ENCODE assay signal across 17 cellular contexts in the genomic region with DNA sequence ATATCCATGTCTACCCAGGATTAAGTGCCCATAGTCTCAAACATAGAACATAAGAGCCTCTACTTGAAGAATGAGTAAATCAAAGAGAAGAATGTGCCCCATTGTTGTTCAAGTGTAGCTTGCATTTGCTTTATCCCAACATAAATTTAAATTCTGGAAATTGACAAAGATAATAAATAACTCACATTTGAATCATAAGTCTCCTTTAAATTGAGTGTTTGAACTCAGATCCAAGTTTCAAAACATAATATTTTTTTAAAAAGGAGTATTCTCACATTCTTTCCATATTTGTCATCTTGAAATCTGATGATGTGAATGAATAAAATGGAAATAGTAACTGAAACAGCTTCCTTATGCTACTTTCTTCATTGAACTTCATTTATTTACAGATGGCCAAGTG.
"Had no signal": no experiment of that assay in that cellular context is flagged by ENCODE, and none has a peak within 500 bp of the region (broad histone marks: within the 10 kb centered on the region; RNA-seq: fewer than 3 reads in every experiment).

No MANE protein-coding gene starts in this region.

- H3K36me3 ChIP-seq: esophagus muscularis mucosa, gastrocnemius medialis, ovary had no signal

- H3K27ac Mint-ChIP-seq: activated CD8-positive, alpha-beta memory T cell treated with anti-CD3 and anti-CD28 coated beads, Interleukin-2, amount 10 ng/mL, durations not matched to agents 7 days and 5 days; activated naive CD8-positive, alpha-beta T cell treated with anti-CD3 and anti-CD28 coated beads, Interleukin-2, amount 10 ng/mL, durations not matched to agents 7 days and 5 days; nephron progenitor cell; stimulated activated naive CD8-positive, alpha-beta T cell treated with anti-CD3 and anti-CD28 coated beads, Interleukin-15, Interleukin-2, amounts not matched to agents 100 ng/mL and 50 ng/mL, for 24 hours had no signal

- H3K9me3 ChIP-seq: esophagus muscularis mucosa, gastrocnemius medialis, ovary had no signal

- H3K4me1 Mint-ChIP-seq: activated CD8-positive, alpha-beta memory T cell treated with anti-CD3 and anti-CD28 coated beads, Interleukin-2, amount 10 ng/mL, durations not matched to agents 7 days and 5 days; activated naive CD8-positive, alpha-beta T cell treated with anti-CD3 and anti-CD28 coated beads, Interleukin-2, amount 10 ng/mL, durations not matched to agents 7 days and 5 days had no signal

- DNase-seq: activated CD4-positive, alpha-beta T cell treated with anti-CD3 and anti-CD28 coated beads, Interleukin-2, amount 50 U/mL, for 48 hours; activated CD4-positive, CD25-positive, alpha-beta regulatory T cell treated with anti-CD3 and anti-CD28 coated beads, Interleukin-2, amount 50 U/mL, for 72 hours; activated CD8-positive, alpha-beta memory T cell treated with anti-CD3 and anti-CD28 coated beads, Interleukin-2, amount 10 ng/mL, durations not matched to agents 7 days and 5 days; activated gamma-delta T cell; activated naive CD8-positive, alpha-beta T cell treated with anti-CD3 and anti-CD28 coated beads, Interleukin-2, amount 10 ng/mL, durations not matched to agents 7 days and 5 days; activated T-cell treated with anti-CD3 and anti-CD28 coated beads, Interleukin-2, amount 50 U/mL, for 48 hours; dorsolateral prefrontal cortex; gastrocnemius medialis; kidney; mesendoderm; nephron progenitor cell; ovary; stimulated activated CD4-positive, alpha-beta T cell treated with anti-CD3 and anti-CD28 coated beads, Interleukin-15, amount 100 ng/mL, for 24 hours; stimulated activated CD4-positive, alpha-beta T cell treated with anti-CD3 and anti-CD28 coated beads, Interleukin-4, amount 100 ng/mL, for 24 hours had no signal

- H3K4me3 ChIP-seq: dorsolateral prefrontal cortex, esophagus muscularis mucosa, gastrocnemius medialis, ovary had no signal

- H3K9me3 Mint-ChIP-seq: activated naive CD8-positive, alpha-beta T cell treated with anti-CD3 and anti-CD28 coated beads, Interleukin-2, amount 10 ng/mL, durations not matched to agents 7 days and 5 days; nephron progenitor cell; stimulated activated naive CD8-positive, alpha-beta T cell treated with anti-CD3 and anti-CD28 coated beads, Interleukin-15, Interleukin-2, amounts not matched to agents 100 ng/mL and 50 ng/mL, for 24 hours had no signal

- H3K27ac ChIP-seq: dorsolateral prefrontal cortex, esophagus muscularis mucosa, gastrocnemius medialis, ovary had no signal

- ATAC-seq: activated CD8-positive, alpha-beta memory T cell treated with anti-CD3 and anti-CD28 coated beads, Interleukin-2, amount 10 ng/mL, durations not matched to agents 7 days and 5 days; gastrocnemius medialis had no signal

- FAIRE-seq: endometrium, kidney had no signal

- H3K27me3 ChIP-seq: esophagus muscularis mucosa, gastrocnemius medialis, ovary had no signal

- H3K4me3 Mint-ChIP-seq: activated CD8-positive, alpha-beta memory T cell treated with anti-CD3 and anti-CD28 coated beads, Interleukin-2, amount 10 ng/mL, durations not matched to agents 7 days and 5 days; activated naive CD8-positive, alpha-beta T cell treated with anti-CD3 and anti-CD28 coated beads, Interleukin-2, amount 10 ng/mL, durations not matched to agents 7 days and 5 days; nephron progenitor cell; stimulated activated naive CD8-positive, alpha-beta T cell treated with anti-CD3 and anti-CD28 coated beads, Interleukin-15, Interleukin-2, amounts not matched to agents 100 ng/mL and 50 ng/mL, for 24 hours had no signal

- H3K4me1 ChIP-seq: esophagus muscularis mucosa, gastrocnemius medialis had no signal
